In the genomic region with DNA sequence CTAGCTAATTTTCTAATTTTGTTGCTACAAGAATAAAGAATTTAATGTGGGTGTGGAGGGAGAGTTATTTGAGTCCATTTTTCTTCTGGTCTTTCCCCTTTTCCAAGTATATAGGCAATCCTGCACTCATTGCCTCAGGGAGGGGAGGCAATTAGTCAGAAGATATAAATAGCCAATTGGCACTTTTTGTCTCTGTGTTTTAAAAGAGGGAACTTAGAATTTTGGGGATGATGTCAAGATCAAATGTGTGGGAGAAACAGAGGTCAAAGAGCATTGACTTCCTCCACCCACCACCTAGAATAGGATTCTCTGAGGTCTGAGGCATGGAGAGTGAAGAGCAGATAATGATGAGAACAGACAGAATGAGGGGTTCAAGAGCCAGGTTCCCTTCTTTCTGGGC, we compare ENCODE assay signal across 22 cellular contexts.
DNase-seq lines count a peak whose midpoint lies in the region; ATAC-seq, FAIRE-seq and TF ChIP-seq lines count a peak whose summit lies in the region.
"Had no signal": no experiment of that assay in that cellular context is flagged by ENCODE, and none has a peak within 500 bp of the region (broad histone marks: within the 10 kb centered on the region; RNA-seq: fewer than 3 reads in every experiment).

No MANE protein-coding gene starts in this region.

- BruUV-seq in GM12878 (replicated peaks; lab: Mats Ljungman, UMichigan) = no TSS peak

- no peak overlapping the region for H3K4ac ChIP-seq in mesendoderm (ENCODE audit: low read depth, low read length)

- H3K4me3 ChIP-seq in GM23338 (no peak overlapping the region), GM12878 (no peak overlapping the region), mesendoderm (ENCODE audit: low read length) (no peak overlapping the region)
- H3K4me3 ChIP-seq: body of pancreas, coronary artery, thoracic aorta had no signal

- DNase-seq in GM23338 (ENCODE audit: low spot score) (no peak), NCI-H69 (lab: John Stamatoyannopoulos, UW) (peak; percentile 10), GM12878 (ENCODE audit: low read depth, low spot score) (no peak), dermis blood vessel endothelial cell (no peak), mesendoderm (no peak)
- DNase-seq: activated CD4-positive, CD25-positive, alpha-beta regulatory T cell treated with anti-CD3 and anti-CD28 coated beads, Interleukin-2, amount 50 U/mL, for 72 hours; activated T-cell treated with anti-CD3 and anti-CD28 coated beads for 4 hours; body of pancreas; C1 segment of cervical spinal cord; DMS153; naive B cell; NCI-H1417 treated with DMSO at 0.1 percent for 48 hours; SHP77 had no signal

- no peaks in the 10 kb centered on the region for H4K20me1 ChIP-seq in GM23338 (replicated peaks; ENCODE audit: insufficient read depth)
- H4K20me1 ChIP-seq in GM12878 (ENCODE audit: control insufficient read depth, insufficient read depth) = no peaks in the 10 kb centered on the region

- no peaks in the 10 kb centered on the region for H3K36me3 Mint-ChIP-seq in GM23338 (ENCODE audit: low read depth)
- H3K36me3 Mint-ChIP-seq in stimulated activated memory B cell treated with anti-CD40 and anti-IgM and Interleukin-4, amounts not matched to agents 10 μg/mL and 1 μg/mL and 100 μg/mL, for 72 hours = peaks cover 7% of the 10 kb centered on the region
- H3K36me3 Mint-ChIP-seq: activated naive CD4-positive, alpha-beta T cell treated with anti-CD3 and anti-CD28 coated beads, Interleukin-2, amount 50 U/mL, for 72 hours had no signal

- H3K4me1 Mint-ChIP-seq in GM23338 = peaks cover 6% of the 10 kb centered on the region
- H3K4me1 Mint-ChIP-seq in stimulated activated memory B cell treated with anti-CD40 and anti-IgM and Interleukin-4, amounts not matched to agents 10 μg/mL and 1 μg/mL and 100 μg/mL, for 72 hours = peaks cover 50% of the 10 kb centered on the region

- no peaks in the 10 kb centered on the region for H3K79me1 ChIP-seq in mesendoderm (ENCODE audit: low read length)

- H3K18ac ChIP-seq in mesendoderm (ENCODE audit: low read length) = no peak overlapping the region

- no peak overlapping the region; the same call in 1 of the 2 replicates for H3K9ac ChIP-seq in GM12878 (ENCODE audit: control insufficient read depth, insufficient read depth, low read length)
- H3K9ac ChIP-seq in mesendoderm (ENCODE audit: low read length) = no peak overlapping the region

- H2BK120ac ChIP-seq in mesendoderm (ENCODE audit: low read depth, low read length) = no peak overlapping the region

- no peaks in the 10 kb centered on the region for H3K27me3 ChIP-seq in GM23338 (ENCODE audit: insufficient read depth)
- no peaks in the 10 kb centered on the region; a peak in 1 of 4 replicates for H3K27me3 ChIP-seq in GM12878 (replicated peaks in 1 of 2; ENCODE audit: control insufficient read depth in 2 of 2, insufficient read depth in 2 of 2, low read length in 1 of 2)
- no peaks in the 10 kb centered on the region for H3K27me3 ChIP-seq in mesendoderm (ENCODE audit: insufficient read depth, low read length, poor library complexity)
- H3K27me3 ChIP-seq: body of pancreas had no signal

- no peaks in the 10 kb centered on the region for H3F3A ChIP-seq in GM23338 (replicated peaks; ENCODE audit: low read depth)

- H2AK5ac ChIP-seq in mesendoderm (ENCODE audit: low read length) = no peak overlapping the region

- H2BK5ac ChIP-seq in mesendoderm (ENCODE audit: low read length) = no peak overlapping the region

- H3K36me3 ChIP-seq in GM23338 (ENCODE audit: insufficient read depth) (no peaks in the 10 kb centered on the region), GM12878 (ENCODE audit: control insufficient read depth in 2 of 2, insufficient read depth in 2 of 2, low read length in 1 of 2) (no peaks in the 10 kb centered on the region), mesendoderm (ENCODE audit: control insufficient read depth, insufficient read depth, low read length) (no peaks in the 10 kb centered on the region)
- H3K36me3 ChIP-seq: thoracic aorta had no signal

- H3K4me3 Mint-ChIP-seq in GM23338 = no peak overlapping the region
- H3K4me3 Mint-ChIP-seq in stimulated activated memory B cell treated with anti-CD40 and anti-IgM and Interleukin-4, amounts not matched to agents 10 μg/mL and 1 μg/mL and 100 μg/mL, for 72 hours = no peak overlapping the region

- peaks cover 6% of the 10 kb centered on the region; the same call in 1 of the 2 replicates for H3K9me2 ChIP-seq in GM23338 (ENCODE audit: insufficient read depth)

- no peak overlapping the region for H3K23ac ChIP-seq in mesendoderm (ENCODE audit: low read length)

- peak overlapping the region; percentile 43; the same call in 1 of the 2 replicates for H2AFZ ChIP-seq in GM23338
- H2AFZ ChIP-seq in GM12878 (ENCODE audit: control insufficient read depth, low read depth, low read length) = no peak overlapping the region

- no peak for ATAC-seq in GM23338
- peak; percentile 1; the same call in 1 of the 3 replicates for ATAC-seq in GM12878
- ATAC-seq in stimulated activated memory B cell treated with anti-CD40 and anti-IgM and Interleukin-4, amounts not matched to agents 10 μg/mL and 1 μg/mL and 100 μg/mL, for 72 hours = peak; percentile 24
- ATAC-seq in HG02884 (IDR thresholded peaks at IDR 0.05; ENCODE audit: unreplicated experiment) = no peak
- ATAC-seq: activated naive CD4-positive, alpha-beta T cell treated with anti-CD3 and anti-CD28 coated beads, Interleukin-2, amount 50 U/mL, for 72 hours; body of pancreas had no signal

- H3K4me2 ChIP-seq in GM23338 (no peak overlapping the region), GM12878 (ENCODE audit: control insufficient read depth, insufficient read depth) (peak overlapping the region; percentile 68), mesendoderm (ENCODE audit: low read length) (no peak overlapping the region)

- H3K27ac ChIP-seq in GM23338 (ENCODE audit: low read depth) = no peak overlapping the region
- peak overlapping the region; percentile 56 for H3K27ac ChIP-seq in GM12878 (ENCODE audit: control insufficient read depth, insufficient read depth)
- no peak overlapping the region for H3K27ac ChIP-seq in mesendoderm (ENCODE audit: low read depth, low read length)
- H3K27ac ChIP-seq: body of pancreas, coronary artery, epithelial cell of prostate, thoracic aorta had no signal

- no peak overlapping the region for H4K5ac ChIP-seq in mesendoderm (ENCODE audit: low read length)

- H4K8ac ChIP-seq in mesendoderm (ENCODE audit: low read depth, low read length) = no peak overlapping the region

- H3K9me3 ChIP-seq in GM12878 (replicated peaks; ENCODE audit: control insufficient read depth, insufficient read depth, low read length) = peaks cover 5% of the 10 kb centered on the region; the same call in 2 of the 3 replicates
- H3K9me3 ChIP-seq: body of pancreas, thoracic aorta had no signal

- POLR2A ChIA-PET in GM12878 (lab: Charles Lee) = interaction anchor here (1.5 to 8.1 kb wide), 7 partner anchors 10 to 105 kb away, joined by 3 to 76 read pairs (median 28); no protein-coding TSS in a partner anchor

- H3K9me3 Mint-ChIP-seq in GM23338 = no peaks in the 10 kb centered on the region; the same call in 2 of the 3 replicates
- peaks cover 5% of the 10 kb centered on the region for H3K9me3 Mint-ChIP-seq in stimulated activated memory B cell treated with anti-CD40 and anti-IgM and Interleukin-4, amounts not matched to agents 10 μg/mL and 1 μg/mL and 100 μg/mL, for 72 hours
- H3K9me3 Mint-ChIP-seq: activated naive CD4-positive, alpha-beta T cell treated with anti-CD3 and anti-CD28 coated beads, Interleukin-2, amount 50 U/mL, for 72 hours had no signal

- no peak overlapping the region for H2BK15ac ChIP-seq in mesendoderm (replicated peaks; ENCODE audit: low read depth)

- SMC1A ChIA-PET in GM12878 (lab: Charles Lee; ENCODE audit: uncharacterized antibody, unreplicated experiment) = interaction anchor here (0.9 to 12.2 kb wide), 10 partner anchors 11 to 121 kb away, joined by 3 to 223 read pairs (median 22); a partner anchor contains a TSS

- intact Hi-C loops in GM12878 (cut with micrococcal nuclease; ENCODE audit: unreplicated experiment) = loop anchor here (1.0 kb wide), 1 partner anchor 27 kb away; no protein-coding TSS in a partner anchor

- H3K4me1 ChIP-seq in GM23338 (ENCODE audit: insufficient read depth) = no peaks in the 10 kb centered on the region
- peaks cover 38% of the 10 kb centered on the region for H3K4me1 ChIP-seq in GM12878 (ENCODE audit: control insufficient read depth, insufficient read depth, low read length)
- H3K4me1 ChIP-seq in mesendoderm (ENCODE audit: control insufficient read depth, low read depth, low read length) = no peaks in the 10 kb centered on the region
- H3K4me1 ChIP-seq: body of pancreas had no signal

- H3K56ac ChIP-seq in mesendoderm (ENCODE audit: low read length) = no peak overlapping the region

- no peak for TF ChIP-seq CTCF in GM23338 (conservative IDR thresholded peaks at IDR 0.05; ENCODE audit: low read depth in 2 of 2)
- no peak for TF ChIP-seq CTCF in GM12878 (IDR thresholded peaks at IDR 0.05 in 2 of 3, conservative IDR thresholded peaks at IDR 0.05 in 1 of 3; ENCODE audit: control insufficient read depth in 2 of 3, extremely low read depth in 1 of 3, insufficient read depth in 1 of 3, low read depth in 3 of 3, low read length in 3 of 3)

- H3K27ac Mint-ChIP-seq in GM23338 = no peak overlapping the region
- peak overlapping the region; percentile 87 for H3K27ac Mint-ChIP-seq in stimulated activated memory B cell treated with anti-CD40 and anti-IgM and Interleukin-4, amounts not matched to agents 10 μg/mL and 1 μg/mL and 100 μg/mL, for 72 hours
- H3K27ac Mint-ChIP-seq: activated naive CD4-positive, alpha-beta T cell treated with anti-CD3 and anti-CD28 coated beads, Interleukin-2, amount 50 U/mL, for 72 hours; IgD-negative memory B cell; naive B cell; progenitor cell of endocrine pancreas had no signal

- H3K79me2 ChIP-seq in GM23338 (replicated peaks; ENCODE audit: insufficient read depth) = no peaks in the 10 kb centered on the region
- no peaks in the 10 kb centered on the region for H3K79me2 ChIP-seq in GM12878 (ENCODE audit: control insufficient read depth, insufficient read depth, low read length)
- no peaks in the 10 kb centered on the region for H3K79me2 ChIP-seq in mesendoderm (ENCODE audit: control insufficient read depth, insufficient read depth, low read length)

- TF ChIP-seq POLR2A in GM12878 (IDR thresholded peaks at IDR 0.05; ENCODE audit: low read depth, low read length) = no peak

- in situ Hi-C loops in GM12878 (cut with MboI) = no loop called here

- no peak for TF ChIP-seq RAD21 in GM12878 (IDR thresholded peaks at IDR 0.05; ENCODE audit: insufficient read depth, low read depth, low read length)

- no peaks in the 10 kb centered on the region for H3K27me3 Mint-ChIP-seq in GM23338 (ENCODE audit: insufficient read depth, low read depth, poor library complexity)
- peaks cover 21% of the 10 kb centered on the region for H3K27me3 Mint-ChIP-seq in stimulated activated memory B cell treated with anti-CD40 and anti-IgM and Interleukin-4, amounts not matched to agents 10 μg/mL and 1 μg/mL and 100 μg/mL, for 72 hours
- H3K27me3 Mint-ChIP-seq: progenitor cell of endocrine pancreas had no signal

- TF ChIP-seq EP300 in GM12878 (IDR thresholded peaks at IDR 0.05; ENCODE audit: borderline replicate concordance in 1 of 2, control insufficient read depth in 1 of 2, low read depth in 2 of 2, low read length in 2 of 2) = no peak; a peak in 2 of 4 replicates

- RAD21 ChIA-PET in GM12878 (lab: Charles Lee; ENCODE audit: unreplicated experiment) = interaction anchor here (1.4 to 12.4 kb wide), 9 partner anchors 10 to 128 kb away, joined by 5 to 185 read pairs (median 40); a partner anchor contains a TSS

- CTCF ChIA-PET in GM12878 (lab: Yijun Ruan, JAX) = interaction anchor here (1.0 to 6.1 kb wide), 8 partner anchors 11 to 54 kb away, joined by 3 to 36 read pairs (median 8); no protein-coding TSS in a partner anchor

- FAIRE-seq in GM12878 (lab: Jason Lieb, UNC) = no peak
- FAIRE-seq: H1 had no signal

Comparison
In these comparisons a context has a peak if more than half of its experiments do, and no peak if none do; other contexts are left out.
1. ATAC-seq: peak in GM12878 (single experiment) and stimulated activated memory B cell treated with anti-CD40 and anti-IgM and Interleukin-4, amounts not matched to agents 10 μg/mL and 1 μg/mL and 100 μg/mL, for 72 hours (single experiment); none in GM23338 (single experiment) and HG02884 (single experiment).